8 cellular contexts compared by ENCODE assay signal in genomic region chrX:149630681-149631292, GRCh38. TPM values are rescaled to one million over a fixed set of nuclear protein-coding genes. Genes with fewer than 3 reads are reported as not detected.
DNase-seq lines count a peak whose midpoint lies in the region; ATAC-seq and TF ChIP-seq lines count a peak whose summit lies in the region.

No MANE protein-coding gene starts in this region.

- peaks cover 18% of the 10 kb centered on the region for H3K27me3 Mint-ChIP-seq in Calu3 (ENCODE audit: unreplicated experiment)
- H3K27me3 Mint-ChIP-seq in activated naive CD8-positive, alpha-beta T cell = no peaks in the 10 kb centered on the region

- BruUV-seq in Calu3 (replicated peaks; lab: Mats Ljungman, UMichigan) = TSS peak; percentile 30

- CTCF ChIA-PET in Calu3 (lab: Charles Lee) = no interaction called here

- ATAC-seq in GM21390 (IDR thresholded peaks at IDR 0.05; ENCODE audit: unreplicated experiment) (no peak), GM18907 (IDR thresholded peaks at IDR 0.05; ENCODE audit: unreplicated experiment) (no peak)

- H3K27me3 ChIP-seq in left ventricle myocardium inferior (ENCODE audit: low read depth) (no peaks in the 10 kb centered on the region), prostate gland (replicated peaks; ENCODE audit: insufficient read depth) (no peaks in the 10 kb centered on the region)

- no peak for TF ChIP-seq POLR2A in prostate gland (IDR thresholded peaks at IDR 0.05)

- peaks cover 32% of the 10 kb centered on the region for H3K4me1 Mint-ChIP-seq in Calu3 (ENCODE audit: low read depth, unreplicated experiment)
- peaks cover 43% of the 10 kb centered on the region for H3K4me1 Mint-ChIP-seq in activated naive CD8-positive, alpha-beta T cell (ENCODE audit: low read depth)

- TF ChIP-seq CTCF in Calu3 (IDR thresholded peaks at IDR 0.05; ENCODE audit: unreplicated experiment) (no peak), left ventricle myocardium inferior (IDR thresholded peaks at IDR 0.05; ENCODE audit: borderline replicate concordance) (peak; percentile 27), prostate gland (IDR thresholded peaks at IDR 0.05) (no peak)

- 2% methylated on average over 17 of the region's 17 CpGs for WGBS in prostate gland

- no peaks in the 10 kb centered on the region for H3K9me3 Mint-ChIP-seq in Calu3 (ENCODE audit: low read depth, unreplicated experiment)
- H3K9me3 Mint-ChIP-seq in activated naive CD8-positive, alpha-beta T cell (ENCODE audit: low read depth) = no peaks in the 10 kb centered on the region

- H3K27ac Mint-ChIP-seq in Calu3 (ENCODE audit: unreplicated experiment) = peak overlapping the region; percentile 94
- peak overlapping the region; percentile 81 for H3K27ac Mint-ChIP-seq in activated naive CD8-positive, alpha-beta T cell

- H3K4me3 Mint-ChIP-seq in Calu3 (ENCODE audit: low read depth, unreplicated experiment) = peak overlapping the region; percentile 98
- H3K4me3 Mint-ChIP-seq in activated naive CD8-positive, alpha-beta T cell = peak overlapping the region; percentile 95

- H3K4me1 ChIP-seq in left ventricle myocardium inferior = peaks cover 54% of the 10 kb centered on the region
- H3K4me1 ChIP-seq in prostate gland (replicated peaks) = no peaks in the 10 kb centered on the region

- H3K9me3 ChIP-seq in left ventricle myocardium inferior (replicated peaks) = no peaks in the 10 kb centered on the region
- H3K9me3 ChIP-seq in prostate gland = no peaks in the 10 kb centered on the region

- DNase-seq in Calu3 = peak; percentile 12
- DNase-seq in HT1080 (ENCODE audit: low read depth) = peak; percentile 1
- no peak for DNase-seq in left ventricle myocardium inferior
- no peak for DNase-seq in prostate gland (ENCODE audit: low spot score)
- no peak for DNase-seq in GOT3 (lab: John Stamatoyannopoulos, UW)

- peaks cover 24% of the 10 kb centered on the region for H3K36me3 Mint-ChIP-seq in Calu3 (ENCODE audit: insufficient read depth, unreplicated experiment)
- H3K36me3 Mint-ChIP-seq in activated naive CD8-positive, alpha-beta T cell = no peaks in the 10 kb centered on the region

- H3K27ac ChIP-seq in left ventricle myocardium inferior (replicated peaks) (peak overlapping the region; percentile 89), prostate gland (peak overlapping the region; percentile 61 to 69)

- H3K4me3 ChIP-seq in left ventricle myocardium inferior (peak overlapping the region; percentile 87), prostate gland (peak overlapping the region; percentile 56 to 61)

- intact Hi-C loops in Calu3 (cut with micrococcal nuclease; ENCODE audit: unreplicated experiment) (no loop called here), left ventricle myocardium inferior (cut with micrococcal nuclease) (no loop called here), prostate gland (cut with DNase I) (loop anchor here (10.0 kb wide), 1 partner anchor 1764 kb away; the partner anchor contains the start of gene VMA21)

- H3K36me3 ChIP-seq in left ventricle myocardium inferior = no peaks in the 10 kb centered on the region
- no peaks in the 10 kb centered on the region for H3K36me3 ChIP-seq in prostate gland

RNA-seq across cellular contexts. Expression of gene TMEM185A, which starts 0.8 kb away (rescaled TPM):
- total RNA-seq in Calu3 (2022) = 30.2 and 33.9 TPM in 2 replicates
- 11.3 and 11.6 TPM in 2 replicates for total RNA-seq in HT1080 (2014; rRNA removed; shearing (Covaris generic))
- 13.1 and 13.5 TPM in 2 replicates for polyA plus RNA-seq in HT1080 (2015; cell fraction: cytosol; rRNA removed)
- 13.2 and 15.4 TPM in 2 replicates for polyA plus RNA-seq in HT1080 (2015; cell fraction: nucleus; rRNA removed)
- total RNA-seq in left ventricle myocardium inferior = 42.2 TPM
- 10 to 100 TPM; 18.4 to 53.2 TPM for total RNA-seq in prostate gland

RNA-seq across cellular contexts. Expression of gene HSFX2, which starts 35.7 kb away (rescaled TPM):
- 0.76 and 2.1 TPM in 2 replicates for total RNA-seq in Calu3 (2022)
- not detected in 2 replicates for total RNA-seq in HT1080 (2014; rRNA removed; shearing (Covaris generic))
- polyA plus RNA-seq in HT1080 (2015; cell fraction: cytosol; rRNA removed) = 0.21 TPM in 1 of 2 replicates, not detected in the other
- 0.35 TPM in 1 of 2 replicates, not detected in the other for polyA plus RNA-seq in HT1080 (2015; cell fraction: nucleus; rRNA removed)
- total RNA-seq in left ventricle myocardium inferior = not detected
- not detected for total RNA-seq in prostate gland

RNA-seq across cellular contexts. Expression of gene MAGEA9B, which starts 43.5 kb away (rescaled TPM):
- total RNA-seq in Calu3 (2022) = not detected in 2 replicates
- total RNA-seq in HT1080 (2014; rRNA removed; shearing (Covaris generic)) = 0.50 and 0.93 TPM in 2 replicates
- polyA plus RNA-seq in HT1080 (2015; cell fraction: cytosol; rRNA removed) = 0.97 and 2.3 TPM in 2 replicates
- 1.8 and 2.1 TPM in 2 replicates for polyA plus RNA-seq in HT1080 (2015; cell fraction: nucleus; rRNA removed)
- total RNA-seq in left ventricle myocardium inferior = not detected
- 10 to 100 TPM in 1 of 2 donors, not detected in 1; 11.2 TPM for total RNA-seq in prostate gland

Comparison
In these comparisons a context has a peak if more than half of its experiments do, and no peak if none do; other contexts are left out.
1. DNase-seq: peak in Calu3 (single experiment) and HT1080 (single experiment); none in left ventricle myocardium inferior (single experiment), prostate gland (single experiment) and GOT3 (single experiment).